In genomic region chr21:42405064-42406059, GRCh38 we compare ENCODE assay signal across 17 cellular contexts. TPM values are rescaled to one million over a fixed set of nuclear protein-coding genes. Genes with fewer than 3 reads are reported as not detected.
A peak's percentile ranks its signal among the peaks of the same experiment; 100 is the strongest.
DNase-seq lines count a peak whose midpoint lies in the region; ATAC-seq and TF ChIP-seq lines count a peak whose summit lies in the region.
"Had no signal": no experiment of that assay in that cellular context is flagged by ENCODE, and none has a peak within 500 bp of the region (broad histone marks: within the 10 kb centered on the region; RNA-seq: fewer than 3 reads in every experiment).

No MANE protein-coding gene starts in this region.

- no peaks in the 10 kb centered on the region for H3K27me3 ChIP-seq in mucosa of rectum (ENCODE audit: control insufficient read depth in 2 of 2, insufficient read depth in 2 of 2, low read length in 2 of 2)
- H3K27me3 ChIP-seq in transverse colon: no peaks in the 10 kb centered on the region
- H3K27me3 ChIP-seq in H7 (ENCODE audit: control insufficient read depth, insufficient read depth, low read length): no peaks in the 10 kb centered on the region

- peak; percentile 79 for DNase-seq in activated CD8-positive, alpha-beta memory T cell treated with anti-CD3 and anti-CD28 coated beads for 24 hours
- no peak for DNase-seq in activated CD8-positive, alpha-beta memory T cell treated with anti-CD3 and anti-CD28 coated beads, Interleukin-2, amount 50 U/mL, for 4 hours
- DNase-seq in activated T-helper 2 cell treated with anti-CD3 and anti-CD28 coated beads, Interferon-gamma antibody, Interleukin-2, Interleukin-4, amounts not matched to agents 10 μg/mL and 5 μg/mL and 100 μg/mL, durations not matched to agents 14 hours and 24 hours and 36 hours (ENCODE audit: low spot score): no peak
- peak; percentile 4 for DNase-seq in transverse colon
- DNase-seq in nucleus accumbens (lab: John Stamatoyannopoulos, UW): no peak
- no peak for DNase-seq in H7
- DNase-seq: ACHN, anterior cingulate cortex, heart left ventricle, kidney glomerular epithelial cell, NCI-H1092, psoas muscle, SHP77, T-helper 9 cell had no signal

- peak overlapping the region in 1 of 2 donors; percentile 67 for H3K27ac ChIP-seq in mucosa of rectum (ENCODE audit: low read depth in 2 of 2, low read length in 2 of 2)
- H3K27ac ChIP-seq in transverse colon: peak overlapping the region; percentile 28 to 49 (median 34)
- H3K27ac ChIP-seq: psoas muscle had no signal

- peak overlapping the region; percentile 93 for H3K4me3 Mint-ChIP-seq in activated T-helper 2 cell treated with anti-CD3 and anti-CD28 coated beads, Interferon-gamma antibody, Interleukin-2, Interleukin-4, amounts not matched to agents 10 μg/mL and 5 μg/mL and 100 μg/mL, durations not matched to agents 14 hours and 24 hours and 36 hours (ENCODE audit: low read depth)

- TF ChIP-seq POLR2A in transverse colon (IDR thresholded peaks at IDR 0.05): no peak

- no peak for TF ChIP-seq CTCF in transverse colon (IDR thresholded peaks at IDR 0.05)

- peak overlapping the region; percentile 90 for H3K27ac Mint-ChIP-seq in activated T-helper 2 cell treated with anti-CD3 and anti-CD28 coated beads, Interferon-gamma antibody, Interleukin-2, Interleukin-4, amounts not matched to agents 10 μg/mL and 5 μg/mL and 100 μg/mL, durations not matched to agents 14 hours and 24 hours and 36 hours

- peaks cover 40% of the 10 kb centered on the region for H3K4me1 Mint-ChIP-seq in activated T-helper 2 cell treated with anti-CD3 and anti-CD28 coated beads, Interferon-gamma antibody, Interleukin-2, Interleukin-4, amounts not matched to agents 10 μg/mL and 5 μg/mL and 100 μg/mL, durations not matched to agents 14 hours and 24 hours and 36 hours (ENCODE audit: low read depth)

- no peak for TF ChIP-seq EP300 in transverse colon (IDR thresholded peaks at IDR 0.05; ENCODE audit: low read depth)

- no peak overlapping the region for H3K9ac ChIP-seq in mucosa of rectum (ENCODE audit: low read depth in 1 of 2, low read length in 2 of 2)

- no peaks in the 10 kb centered on the region for H3K9me3 ChIP-seq in mucosa of rectum (ENCODE audit: control insufficient read depth in 2 of 2, low read length in 2 of 2)
- no peaks in the 10 kb centered on the region for H3K9me3 ChIP-seq in transverse colon

- H3K4me1 ChIP-seq in mucosa of rectum (ENCODE audit: control insufficient read depth in 2 of 2, insufficient read depth in 2 of 2, low read length in 2 of 2) (no peaks in the 10 kb centered on the region), transverse colon (no peaks in the 10 kb centered on the region)
- H3K4me1 ChIP-seq: heart left ventricle, psoas muscle had no signal

- H3K27me3 Mint-ChIP-seq in activated T-helper 2 cell treated with anti-CD3 and anti-CD28 coated beads, Interferon-gamma antibody, Interleukin-2, Interleukin-4, amounts not matched to agents 10 μg/mL and 5 μg/mL and 100 μg/mL, durations not matched to agents 14 hours and 24 hours and 36 hours (ENCODE audit: low read depth): no peaks in the 10 kb centered on the region

- H3K4me3 ChIP-seq in mucosa of rectum (ENCODE audit: low read length in 2 of 2) (peak overlapping the region; percentile 3 to 55), transverse colon (peak overlapping the region in 1 of 4 donors; percentile 29), H7 (ENCODE audit: insufficient read depth, low read depth, low read length) (no peak overlapping the region)
- H3K4me3 ChIP-seq: psoas muscle had no signal

- peaks cover 67% of the 10 kb centered on the region for H3K36me3 Mint-ChIP-seq in activated T-helper 2 cell treated with anti-CD3 and anti-CD28 coated beads, Interferon-gamma antibody, Interleukin-2, Interleukin-4, amounts not matched to agents 10 μg/mL and 5 μg/mL and 100 μg/mL, durations not matched to agents 14 hours and 24 hours and 36 hours (ENCODE audit: low read depth)

- H3K9me3 Mint-ChIP-seq in activated T-helper 2 cell treated with anti-CD3 and anti-CD28 coated beads, Interferon-gamma antibody, Interleukin-2, Interleukin-4, amounts not matched to agents 10 μg/mL and 5 μg/mL and 100 μg/mL, durations not matched to agents 14 hours and 24 hours and 36 hours: peaks cover 7% of the 10 kb centered on the region

- in situ Hi-C loops in transverse colon (cut with MboI; ENCODE audit: low pct_ligation_motif_present in 1 of 4, low pct_unique_long_range_greater_than_20kb in 1 of 4, low sequenced_read_pairs in 3 of 4): no loop called here

- 83 to 85% methylated on average over 7 to 26 of the region's 26 CpGs for WGBS in transverse colon (ENCODE audit: low coverage in 1 of 2), 2 donors

- H3K36me3 ChIP-seq in mucosa of rectum (ENCODE audit: control insufficient read depth in 2 of 2, insufficient read depth in 2 of 2, low read length in 2 of 2) (no peaks in the 10 kb centered on the region), transverse colon (no peaks in the 10 kb centered on the region), H7 (replicated peaks; ENCODE audit: control insufficient read depth, insufficient read depth, low read length) (no peaks in the 10 kb centered on the region)
- H3K36me3 ChIP-seq: heart left ventricle had no signal

- intact Hi-C loops in activated T-helper 2 cell treated with anti-CD3 and anti-CD28 coated beads, Interferon-gamma antibody, Interleukin-2, Interleukin-4, amounts not matched to agents 10 μg/mL and 5 μg/mL and 100 μg/mL, durations not matched to agents 14 hours and 24 hours and 36 hours (cut with micrococcal nuclease): loop anchor here (1.0 to 10.0 kb wide), 3 partner anchors 20 to 401 kb away; no protein-coding TSS in a partner anchor
- intact Hi-C loops in transverse colon (cut with DNase I; ENCODE audit: low total_unique reads): no loop called here

- ATAC-seq in HG03135 (IDR thresholded peaks at IDR 0.05; ENCODE audit: unreplicated experiment): no peak
- ATAC-seq: heart left ventricle, psoas muscle had no signal

RNA-seq across cellular contexts. Expression of gene UBASH3A, which starts 1.7 kb away (rescaled TPM):
- 86.0 and 87.4 TPM in 2 replicates for total RNA-seq in activated T-helper 2 cell treated with anti-CD3 and anti-CD28 coated beads, Interferon-gamma antibody, Interleukin-2, Interleukin-4, amounts not matched to agents 10 μg/mL and 5 μg/mL and 100 μg/mL, durations not matched to agents 14 hours and 24 hours and 36 hours
- total RNA-seq in transverse colon: 1 to 10 TPM in 1 of 4 donors, under 1 TPM in 2, not detected in 1; 0.37 to 3.0 (median 0.82) TPM
- total RNA-seq in H7 (2014; rRNA removed; shearing (Covaris generic)): not detected in 2 replicates

RNA-seq across cellular contexts. Expression of gene TMPRSS3, which starts 9.5 kb away (rescaled TPM):
- 81.0 and 88.1 TPM in 2 replicates for total RNA-seq in activated T-helper 2 cell treated with anti-CD3 and anti-CD28 coated beads, Interferon-gamma antibody, Interleukin-2, Interleukin-4, amounts not matched to agents 10 μg/mL and 5 μg/mL and 100 μg/mL, durations not matched to agents 14 hours and 24 hours and 36 hours
- total RNA-seq in transverse colon: 1 to 10 TPM in 1 of 4 donors, under 1 TPM in 1, not detected in 2; 0.68 to 1.3 TPM
- not detected in 2 replicates for total RNA-seq in H7 (2014; rRNA removed; shearing (Covaris generic))

RNA-seq across cellular contexts. Expression of gene TFF1, which starts 39.0 kb away (rescaled TPM):
- total RNA-seq in activated T-helper 2 cell treated with anti-CD3 and anti-CD28 coated beads, Interferon-gamma antibody, Interleukin-2, Interleukin-4, amounts not matched to agents 10 μg/mL and 5 μg/mL and 100 μg/mL, durations not matched to agents 14 hours and 24 hours and 36 hours: 0.48 and 0.51 TPM in 2 replicates
- 10 to 100 TPM in 2 of 4 donors, 1 to 10 TPM in 1, not detected in 1; 8.6 to 45.3 (median 25.8) TPM for total RNA-seq in transverse colon
- total RNA-seq in H7 (2014; rRNA removed; shearing (Covaris generic)): 1.3 TPM in 1 of 2 replicates, not detected in the other
- total RNA-seq: heart left ventricle, psoas muscle had no signal

RNA-seq across cellular contexts. Expression of gene TFF2, which starts 54.6 kb away (rescaled TPM):
- not detected in 2 replicates for total RNA-seq in activated T-helper 2 cell treated with anti-CD3 and anti-CD28 coated beads, Interferon-gamma antibody, Interleukin-2, Interleukin-4, amounts not matched to agents 10 μg/mL and 5 μg/mL and 100 μg/mL, durations not matched to agents 14 hours and 24 hours and 36 hours
- total RNA-seq in transverse colon: under 1 TPM in 1 of 4 donors, not detected in 3; 0.68 TPM
- total RNA-seq in H7 (2014; rRNA removed; shearing (Covaris generic)): not detected in 2 replicates
- total RNA-seq: heart left ventricle, psoas muscle, ureter had no signal

Comparison
In these comparisons a context has a peak if more than half of its experiments do, and no peak if none do; other contexts are left out.
1. DNase-seq: peak in activated CD8-positive, alpha-beta memory T cell treated with anti-CD3 and anti-CD28 coated beads for 24 hours (single experiment) and transverse colon (single experiment); none in activated CD8-positive, alpha-beta memory T cell treated with anti-CD3 and anti-CD28 coated beads, Interleukin-2, amount 50 U/mL, for 4 hours (single experiment), activated T-helper 2 cell treated with anti-CD3 and anti-CD28 coated beads, Interferon-gamma antibody, Interleukin-2, Interleukin-4, amounts not matched to agents 10 μg/mL and 5 μg/mL and 100 μg/mL, durations not matched to agents 14 hours and 24 hours and 36 hours (single experiment), nucleus accumbens (0 of 56) and H7 (single experiment).
2. RNA of gene UBASH3A, which starts 1.7 kb away (total RNA-seq): 86.0 to 87.4 TPM in activated T-helper 2 cell treated with anti-CD3 and anti-CD28 coated beads, Interferon-gamma antibody, Interleukin-2, Interleukin-4, amounts not matched to agents 10 μg/mL and 5 μg/mL and 100 μg/mL, durations not matched to agents 14 hours and 24 hours and 36 hours; 0.37 to 3.0 TPM in transverse colon and not detected in H7; every median in the first group is over 10 times any median in the second.
3. RNA of gene TMPRSS3, which starts 9.5 kb away (total RNA-seq): 81.0 to 88.1 TPM in activated T-helper 2 cell treated with anti-CD3 and anti-CD28 coated beads, Interferon-gamma antibody, Interleukin-2, Interleukin-4, amounts not matched to agents 10 μg/mL and 5 μg/mL and 100 μg/mL, durations not matched to agents 14 hours and 24 hours and 36 hours; 0.68 to 1.3 TPM in transverse colon and not detected in H7; every median in the first group is over 10 times any median in the second.